In the genomic region with DNA sequence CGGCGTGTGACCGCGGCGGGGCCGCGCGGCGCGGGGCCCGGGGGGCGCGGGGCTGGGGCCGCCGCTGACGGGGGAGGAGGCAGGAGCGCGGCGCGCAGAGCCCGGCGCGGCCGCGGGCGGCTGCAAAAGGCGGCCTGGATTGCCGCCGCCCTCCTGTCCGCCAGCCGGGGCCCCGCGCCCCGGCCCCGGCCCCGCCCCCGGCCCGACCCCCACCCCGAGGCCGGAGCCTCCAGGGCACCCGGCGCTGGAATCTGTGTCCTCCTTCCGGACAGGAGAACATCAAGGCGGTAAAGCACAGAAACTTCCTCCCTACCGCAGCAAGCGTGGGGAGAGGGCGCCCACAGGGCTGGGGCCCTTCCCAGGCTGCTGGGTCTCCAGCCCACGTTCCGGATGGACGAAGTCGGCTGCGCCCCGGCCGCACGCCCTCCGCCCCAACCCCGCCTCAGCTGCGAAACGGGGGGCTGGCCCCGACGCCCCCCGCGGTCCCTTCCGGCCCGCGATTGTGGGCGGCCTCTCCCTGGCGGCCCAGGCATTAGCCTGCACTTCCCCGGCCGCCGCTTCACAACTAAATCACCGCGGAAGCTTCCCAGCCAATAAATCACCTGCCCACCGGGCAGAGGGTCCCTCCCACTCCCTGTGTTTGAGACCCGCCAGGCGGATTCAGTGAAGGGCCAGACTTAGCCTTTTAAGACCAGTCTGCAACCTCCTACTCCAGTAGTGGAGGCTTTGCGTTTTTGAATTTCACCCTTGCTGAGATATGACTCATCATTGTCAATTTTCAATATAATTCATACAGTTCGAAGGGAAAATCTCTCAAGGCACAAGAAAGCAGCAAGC, we compare ENCODE assay signal across 8 cellular contexts.
A peak's percentile ranks its signal among the peaks of the same experiment; 100 is the strongest.
DNase-seq lines count a peak whose midpoint lies in the region; ATAC-seq, FAIRE-seq and TF ChIP-seq lines count a peak whose summit lies in the region.

No MANE protein-coding gene starts in this region.

- no peak for FAIRE-seq in kidney (lab: Jason Lieb, UNC)

- peak overlapping the region; percentile 91 for H3K27ac ChIP-seq in WERI-Rb-1
- peak overlapping the region; percentile 98 for H3K27ac ChIP-seq in caudate nucleus (ENCODE audit: low read depth, low read length)
- peak overlapping the region; percentile 96 to 97 for H3K27ac ChIP-seq in kidney (ENCODE audit: low read depth in 2 of 2, low read length in 2 of 2)

- H3K27me3 ChIP-seq in WERI-Rb-1 (ENCODE audit: insufficient read depth, low read depth, severe bottlenecking) = no peaks in the 10 kb centered on the region

- intact Hi-C loops in kidney (cut with DNase I) = no loop called here

- peak overlapping the region; percentile 59 to 67 for H3K9ac ChIP-seq in kidney (ENCODE audit: low read length in 2 of 2)

- H3K4me1 ChIP-seq in kidney (ENCODE audit: control insufficient read depth in 1 of 2, insufficient read depth in 1 of 2, low read depth in 1 of 2, low read length in 2 of 2) = peaks cover 23 to 24% of the 10 kb centered on the region in 2 donors

- ATAC-seq in GM18502 (IDR thresholded peaks at IDR 0.05; ENCODE audit: poor library complexity, unreplicated experiment) = peak; percentile 26
- ATAC-seq in HG02840 (IDR thresholded peaks at IDR 0.05; ENCODE audit: low FRiP score, unreplicated experiment) = no peak
- ATAC-seq in HG02798 (IDR thresholded peaks at IDR 0.05; ENCODE audit: poor library complexity, unreplicated experiment) = no peak

- TF ChIP-seq POLR2A in NB4 (IDR thresholded peaks at IDR 0.05; ENCODE audit: extremely low read depth, insufficient read length) = no peak

- peak; percentile 41 for DNase-seq in NB4 (ENCODE audit: low read depth)
- peak; percentile 92 for DNase-seq in WERI-Rb-1
- DNase-seq in caudate nucleus (lab: John Stamatoyannopoulos, UW) = peak in 13 of 61 donors; percentile 27 to 63 (median 46)
- DNase-seq in kidney = peak; percentile 86
- peak; percentile 21 to 43 for DNase-seq in stimulated activated CD4-positive, alpha-beta T cell treated with anti-CD3 and anti-CD28 coated beads, Interleukin-1b, Interleukin-23, amount 100 ng/mL, for 4 hours (ENCODE audit: low read depth in 2 of 2)

- TF ChIP-seq CTCF in NB4 (IDR thresholded peaks at IDR 0.05; ENCODE audit: low read depth, low read length) (no peak), WERI-Rb-1 (IDR thresholded peaks at IDR 0.05; ENCODE audit: low read depth, low read length) (no peak), kidney (IDR thresholded peaks at IDR 0.05; ENCODE audit: borderline replicate concordance, extremely low read depth, insufficient read depth) (no peak)

- H3K36me3 ChIP-seq in WERI-Rb-1 (peaks cover 43% of the 10 kb centered on the region), kidney (ENCODE audit: control insufficient read depth in 1 of 2, insufficient read depth in 2 of 2, low read length in 2 of 2) (no peaks in the 10 kb centered on the region)

- H3K4me3 ChIP-seq in NB4 (ENCODE audit: low read depth, low read length) (no peak overlapping the region), WERI-Rb-1 (ENCODE audit: low read depth, low read length) (peak overlapping the region; percentile 76), kidney (ENCODE audit: low read length in 2 of 2) (peak overlapping the region; percentile 64 to 84)

- H3K9me3 ChIP-seq in WERI-Rb-1 (ENCODE audit: severe bottlenecking) (no peaks in the 10 kb centered on the region), kidney (ENCODE audit: control insufficient read depth in 1 of 2, low read length in 2 of 2) (no peaks in the 10 kb centered on the region)
